8 cellular contexts compared by ENCODE assay signal in the genomic region with DNA sequence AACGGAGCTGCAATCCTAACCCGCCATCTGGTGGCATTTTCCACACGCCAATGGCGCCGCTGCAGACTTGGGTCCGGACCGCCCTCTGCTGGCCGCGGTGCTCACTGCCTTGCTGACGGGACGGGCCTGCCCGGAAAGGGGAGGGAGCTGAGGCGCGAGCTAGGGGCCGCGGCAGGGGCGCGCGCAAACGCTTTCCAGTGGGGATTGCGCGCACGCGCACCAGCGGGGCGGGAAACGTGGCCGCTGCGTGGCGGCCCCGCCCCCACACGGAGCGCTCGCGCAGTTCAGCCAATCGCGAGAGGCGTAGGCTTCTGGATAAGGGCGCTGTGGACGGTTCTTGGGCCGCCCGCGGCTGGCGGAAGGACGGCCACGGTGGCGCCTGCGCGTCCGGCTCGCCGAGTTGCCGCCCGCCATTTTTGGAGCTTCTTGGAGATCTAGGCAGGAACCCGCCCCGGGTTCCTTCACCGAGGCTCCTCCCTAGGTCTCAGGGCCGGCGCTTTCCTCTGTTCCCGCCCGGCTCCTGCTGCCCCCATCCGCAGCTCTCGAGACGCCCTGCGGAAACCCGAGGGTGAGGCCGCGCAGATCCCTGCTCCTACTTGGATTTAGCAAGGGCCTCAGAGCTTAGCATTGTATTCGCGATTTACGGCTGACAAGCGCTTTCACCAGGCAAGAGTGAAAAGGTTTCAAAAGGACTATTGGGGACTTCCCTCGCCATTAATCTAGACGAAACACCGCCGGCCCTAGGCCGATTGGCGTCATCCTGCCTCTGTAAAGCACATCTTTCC. TPM values are rescaled to one million over a fixed set of nuclear protein-coding genes. Genes with fewer than 3 reads are reported as not detected.
A peak's percentile ranks its signal among the peaks of the same experiment; 100 is the strongest.
DNase-seq lines count a peak whose midpoint lies in the region; ATAC-seq and TF ChIP-seq lines count a peak whose summit lies in the region.

A gene (minus strand): TSS at position 52 of the 785 bp plus-strand sequence. CDS start 121,480 bp downstream, outside the sequence.

- H3K27me3 Mint-ChIP-seq in Calu3 (ENCODE audit: unreplicated experiment) = no peaks in the 10 kb centered on the region
- no peaks in the 10 kb centered on the region for H3K27me3 Mint-ChIP-seq in activated CD8-positive, alpha-beta memory T cell treated with anti-CD3 and anti-CD28 coated beads, Interleukin-2, amount 10 ng/mL, durations not matched to agents 7 days and 5 days

- no peaks in the 10 kb centered on the region for H3K9me3 Mint-ChIP-seq in Calu3 (ENCODE audit: low read depth, unreplicated experiment)
- H3K9me3 Mint-ChIP-seq in activated CD8-positive, alpha-beta memory T cell treated with anti-CD3 and anti-CD28 coated beads, Interleukin-2, amount 10 ng/mL, durations not matched to agents 7 days and 5 days (ENCODE audit: low read depth) = no peaks in the 10 kb centered on the region

- peaks cover 40% of the 10 kb centered on the region for H3K36me3 Mint-ChIP-seq in Calu3 (ENCODE audit: insufficient read depth, unreplicated experiment)
- peaks cover 2% of the 10 kb centered on the region for H3K36me3 Mint-ChIP-seq in activated CD8-positive, alpha-beta memory T cell treated with anti-CD3 and anti-CD28 coated beads, Interleukin-2, amount 10 ng/mL, durations not matched to agents 7 days and 5 days

- BruUV-seq in Calu3 (replicated peaks; lab: Mats Ljungman, UMichigan) = no TSS peak

- no peaks in the 10 kb centered on the region for H3K9me3 ChIP-seq in endocrine pancreas (ENCODE audit: control insufficient read depth, low read length)

- H3K4me1 Mint-ChIP-seq in Calu3 (ENCODE audit: low read depth, unreplicated experiment) = peaks cover 44% of the 10 kb centered on the region
- H3K4me1 Mint-ChIP-seq in activated CD8-positive, alpha-beta memory T cell treated with anti-CD3 and anti-CD28 coated beads, Interleukin-2, amount 10 ng/mL, durations not matched to agents 7 days and 5 days = peaks cover 36% of the 10 kb centered on the region

- peak within 1 kb of the TSS; percentile 92 for H3K9ac ChIP-seq in endocrine pancreas (ENCODE audit: control insufficient read depth, insufficient read depth, low read length)

- peak; percentile 84 for ATAC-seq in GM21381 (IDR thresholded peaks at IDR 0.05; ENCODE audit: unreplicated experiment)
- peak; percentile 88 for ATAC-seq in activated CD8-positive, alpha-beta memory T cell treated with anti-CD3 and anti-CD28 coated beads, Interleukin-2, amount 10 ng/mL, durations not matched to agents 7 days and 5 days

- no peaks in the 10 kb centered on the region for H3K27me3 ChIP-seq in endocrine pancreas (ENCODE audit: control insufficient read depth, insufficient read depth, low read length)

- H3K27ac Mint-ChIP-seq in Calu3 (ENCODE audit: unreplicated experiment) = peak within 1 kb of the TSS; percentile 89
- peak within 1 kb of the TSS; percentile 95 for H3K27ac Mint-ChIP-seq in activated CD8-positive, alpha-beta memory T cell treated with anti-CD3 and anti-CD28 coated beads, Interleukin-2, amount 10 ng/mL, durations not matched to agents 7 days and 5 days

- CTCF ChIA-PET in Calu3 (lab: Charles Lee) = interaction anchor here (0.5 to 4.1 kb wide), 84 partner anchors 10 to 862 kb away, joined by 3 to 170 read pairs (median 5); a partner anchor contains a TSS
- CTCF ChIA-PET in activated CD8-positive, alpha-beta memory T cell treated with anti-CD3 and anti-CD28 coated beads, Interleukin-2, amount 10 ng/mL, durations not matched to agents 7 days and 5 days (lab: Charles Lee) = interaction anchor here (0.6 to 9.5 kb wide), 75 partner anchors 11 to 685 kb away, joined by 3 to 171 read pairs (median 4); a partner anchor contains a TSS

- peak; percentile 100 for TF ChIP-seq CTCF in Calu3 (IDR thresholded peaks at IDR 0.05; ENCODE audit: unreplicated experiment)

- intact Hi-C loops in Calu3 (cut with micrococcal nuclease; ENCODE audit: unreplicated experiment) = loop anchor here (1.0 to 5.0 kb wide), 8 partner anchors 66 to 678 kb away; a partner anchor contains a TSS

- H3K4me3 Mint-ChIP-seq in Calu3 (ENCODE audit: low read depth, unreplicated experiment) = peak within 1 kb of the TSS; percentile 73
- H3K4me3 Mint-ChIP-seq in activated CD8-positive, alpha-beta memory T cell treated with anti-CD3 and anti-CD28 coated beads, Interleukin-2, amount 10 ng/mL, durations not matched to agents 7 days and 5 days = peak within 1 kb of the TSS; percentile 85

- H3K4me1 ChIP-seq in endocrine pancreas (ENCODE audit: control insufficient read depth, insufficient read depth, low read length) = peaks cover 6% of the 10 kb centered on the region

- peak; percentile 100 for DNase-seq in Calu3
- peak; percentile 7 to 99 (median 96) for DNase-seq in HUDEP-2 (lab: John Stamatoyannopoulos, UW; ENCODE audit: unreplicated experiment in 76 of 76)
- peak; percentile 100 for DNase-seq in NOMO-1 treated with dmso at 0.1 percent for 144 hours (lab: John Stamatoyannopoulos, UW; ENCODE audit: unreplicated experiment)
- DNase-seq in activated CD8-positive, alpha-beta memory T cell treated with anti-CD3 and anti-CD28 coated beads, Interleukin-2, amount 10 ng/mL, durations not matched to agents 7 days and 5 days = peak; percentile 99
- peak; percentile 99 for DNase-seq in mesenteric fat pad (ENCODE audit: low spot score)
- peak; percentile 95 for DNase-seq in stimulated activated CD8-positive, alpha-beta memory T cell treated with anti-CD3 and anti-CD28 coated beads, Interleukin-15, amount 100 ng/mL, for 24 hours (ENCODE audit: low read depth)

- peak within 1 kb of the TSS; percentile 97 for H3K4me3 ChIP-seq in endocrine pancreas (ENCODE audit: control insufficient read depth, insufficient read depth, low read length)

- no peaks in the 10 kb centered on the region for H3K36me3 ChIP-seq in endocrine pancreas (ENCODE audit: control insufficient read depth, insufficient read depth, low read length)

RNA-seq across cellular contexts. Expression of the gene that starts here (rescaled TPM):
- 33.3 and 39.3 TPM in 2 replicates for total RNA-seq in Calu3 (2022)
- 10 to 100 TPM; 41.2 to 44.8 TPM for total RNA-seq in activated CD8-positive, alpha-beta memory T cell treated with anti-CD3 and anti-CD28 coated beads, Interleukin-2, amount 10 ng/mL, durations not matched to agents 7 days and 5 days
- 41.8 TPM for total RNA-seq in mesenteric fat pad

Comparison
In these comparisons a context has a peak if more than half of its experiments do, and no peak if none do; other contexts are left out.
1. Peak in every context shown above with its lines: DNase-seq, ATAC-seq and H3K4me3 ChIP-seq.